10 cellular contexts compared by ENCODE assay signal in genomic region chr15:88705769-88706165, GRCh38.
DNase-seq lines count a peak whose midpoint lies in the region; ATAC-seq and TF ChIP-seq lines count a peak whose summit lies in the region.
"Had no signal": no experiment of that assay in that cellular context is flagged by ENCODE, and none has a peak within 500 bp of the region (broad histone marks: within the 10 kb centered on the region; RNA-seq: fewer than 3 reads in every experiment).

No MANE protein-coding gene starts in this region.

- no peaks in the 10 kb centered on the region for H3K79me2 ChIP-seq in parathyroid adenoma

- no peak overlapping the region for H2AFZ ChIP-seq in parathyroid adenoma

- in situ Hi-C loops in Panc1 (cut with HindIII; ENCODE audit: low pct_unique_long_range_greater_than_20kb, low sequenced_read_pairs): no loop called here

- no peak for DNase-seq in BE2C
- DNase-seq in Panc1 (ENCODE audit: low read depth, low spot score): no peak
- DNase-seq in fibroblast of villous mesenchyme (ENCODE audit: low read depth): no peak
- DNase-seq in NAMALWA (ENCODE audit: low spot score): no peak
- no peak for DNase-seq in RWPE1 (ENCODE audit: low spot score)
- DNase-seq in hypothalamus (lab: John Stamatoyannopoulos, UW): no peak
- DNase-seq: NCI-H446 treated with DMSO at 0.1 percent for 48 hours had no signal

- ATAC-seq in Panc1 (peak; percentile 40), GM21447 (IDR thresholded peaks at IDR 0.05; ENCODE audit: unreplicated experiment) (no peak)

- peak overlapping the region; percentile 66 for H3K4me2 ChIP-seq in parathyroid adenoma (ENCODE audit: low read length)

- H3K36me3 ChIP-seq in BE2C: no peaks in the 10 kb centered on the region
- H3K36me3 ChIP-seq in Panc1 (ENCODE audit: control insufficient read depth, insufficient read depth, low read length): no peaks in the 10 kb centered on the region
- no peaks in the 10 kb centered on the region for H3K36me3 ChIP-seq in parathyroid adenoma (ENCODE audit: control insufficient read depth, insufficient read depth, low read length)
- H3K36me3 ChIP-seq: neutrophil had no signal

- H3K4me3 ChIP-seq in BE2C (ENCODE audit: low read depth, low read length): peak overlapping the region; percentile 45
- H3K4me3 ChIP-seq in Panc1 (ENCODE audit: low read depth in 2 of 2, low read length in 2 of 2): peak overlapping the region; percentile 24 to 32; a peak in 3 of 4 replicates
- peak overlapping the region; percentile 51 for H3K4me3 ChIP-seq in fibroblast of villous mesenchyme (ENCODE audit: low read depth, low read length)
- H3K4me3 ChIP-seq in parathyroid adenoma (ENCODE audit: low read depth, low read length): no peak overlapping the region

- CTCF ChIA-PET in Panc1 (lab: Charles Lee) (no interaction called here), RWPE1 (lab: Yijun Ruan, JAX) (no interaction called here)

- H3K9me3 ChIP-seq in BE2C (no peaks in the 10 kb centered on the region), Panc1 (ENCODE audit: control insufficient read depth, insufficient read depth, low read depth, low read length) (no peaks in the 10 kb centered on the region), parathyroid adenoma (ENCODE audit: control insufficient read depth, low read length) (no peaks in the 10 kb centered on the region)
- H3K9me3 ChIP-seq: neutrophil had no signal

- intact Hi-C loops in Panc1 (cut with micrococcal nuclease; ENCODE audit: unreplicated experiment): no loop called here

- no peak overlapping the region for H3K9ac ChIP-seq in parathyroid adenoma

- H3K4me1 ChIP-seq in BE2C (no peaks in the 10 kb centered on the region), Panc1 (ENCODE audit: control insufficient read depth, insufficient read depth, low read length) (no peaks in the 10 kb centered on the region), parathyroid adenoma (no peaks in the 10 kb centered on the region)

- POLR2A ChIA-PET in Panc1 (lab: Charles Lee): no interaction called here
- POLR2A ChIA-PET in RWPE1 (lab: Yijun Ruan, JAX; ENCODE audit: low non-redundant PET): no interaction called here

- H3K27ac ChIP-seq in Panc1 (ENCODE audit: low read length): no peak overlapping the region
- no peak overlapping the region for H3K27ac ChIP-seq in parathyroid adenoma
- no peak overlapping the region for H3K27ac ChIP-seq in RWPE1
- H3K27ac ChIP-seq: neutrophil had no signal

- no TSS peak for BruUV-seq in Panc1 (replicated peaks; lab: Mats Ljungman, UMichigan)

- peaks cover 9% of the 10 kb centered on the region for H3K27me3 ChIP-seq in BE2C
- peaks cover 21% of the 10 kb centered on the region for H3K27me3 ChIP-seq in Panc1 (ENCODE audit: control insufficient read depth, insufficient read depth, low read length)
- H3K27me3 ChIP-seq in parathyroid adenoma (ENCODE audit: control insufficient read depth, insufficient read depth, low read length): no peaks in the 10 kb centered on the region

- no peak for TF ChIP-seq CTCF in BE2C (IDR thresholded peaks at IDR 0.05; ENCODE audit: low read depth, low read length)
- TF ChIP-seq CTCF in Panc1 (IDR thresholded peaks at IDR 0.05): no peak
- no peak for TF ChIP-seq CTCF in fibroblast of villous mesenchyme (IDR thresholded peaks at IDR 0.05; ENCODE audit: insufficient read depth, low read depth, low read length)
- no peak for TF ChIP-seq CTCF in parathyroid adenoma (IDR thresholded peaks at IDR 0.05)
- no peak for TF ChIP-seq CTCF in RWPE1 (conservative IDR thresholded peaks at IDR 0.05; ENCODE audit: low read depth)
